ENCODE assay signal across 1 cellular context in the genomic region with DNA sequence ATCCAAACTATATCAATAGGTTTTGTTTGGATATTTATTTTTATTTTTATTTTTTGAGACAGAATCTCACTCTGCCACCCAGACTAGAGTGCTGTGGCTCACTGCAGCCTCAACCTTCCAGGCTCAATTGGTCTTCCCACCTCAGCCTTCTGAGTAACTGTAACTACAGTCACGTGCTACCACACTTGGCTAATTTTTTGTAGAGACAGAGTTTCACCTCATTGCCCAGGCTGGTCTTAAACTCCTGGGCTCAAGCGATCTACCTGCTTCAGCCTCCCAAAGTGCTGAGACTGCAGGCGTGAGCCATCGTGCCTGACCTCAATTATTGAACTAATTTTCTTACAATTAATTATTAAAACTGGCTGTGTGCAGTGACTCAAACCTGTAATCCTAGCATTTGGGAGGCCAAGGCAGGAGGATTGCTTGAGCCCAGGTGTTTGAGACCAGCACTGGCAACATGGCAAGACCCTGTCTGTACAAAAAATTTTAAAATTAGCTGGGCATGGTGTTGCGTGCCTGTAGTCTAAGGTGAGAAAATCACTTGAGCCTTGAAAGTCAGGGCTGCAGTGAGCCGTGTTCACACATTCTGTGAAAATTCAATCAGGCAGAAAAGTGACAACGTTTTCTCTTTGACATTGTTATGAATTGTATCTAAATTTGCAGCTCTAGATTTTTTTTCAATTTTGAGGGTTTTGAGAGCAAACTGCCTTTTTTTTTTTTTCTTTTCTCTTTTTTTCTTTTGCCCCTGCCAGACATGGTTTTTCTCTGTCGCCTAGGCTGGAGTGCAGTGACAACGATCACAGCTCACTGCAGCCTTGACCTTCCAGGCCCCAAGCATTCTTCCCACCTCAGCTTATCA.
TF ChIP-seq lines count a peak whose summit lies in the region.

No MANE protein-coding gene starts in this region.

TF ChIP-seq in GM23338, 12 proteins besides CTCF, POLR2A, EP300 and RAD21 (continued from another document):
- TF ChIP-seq, protein P1, sequence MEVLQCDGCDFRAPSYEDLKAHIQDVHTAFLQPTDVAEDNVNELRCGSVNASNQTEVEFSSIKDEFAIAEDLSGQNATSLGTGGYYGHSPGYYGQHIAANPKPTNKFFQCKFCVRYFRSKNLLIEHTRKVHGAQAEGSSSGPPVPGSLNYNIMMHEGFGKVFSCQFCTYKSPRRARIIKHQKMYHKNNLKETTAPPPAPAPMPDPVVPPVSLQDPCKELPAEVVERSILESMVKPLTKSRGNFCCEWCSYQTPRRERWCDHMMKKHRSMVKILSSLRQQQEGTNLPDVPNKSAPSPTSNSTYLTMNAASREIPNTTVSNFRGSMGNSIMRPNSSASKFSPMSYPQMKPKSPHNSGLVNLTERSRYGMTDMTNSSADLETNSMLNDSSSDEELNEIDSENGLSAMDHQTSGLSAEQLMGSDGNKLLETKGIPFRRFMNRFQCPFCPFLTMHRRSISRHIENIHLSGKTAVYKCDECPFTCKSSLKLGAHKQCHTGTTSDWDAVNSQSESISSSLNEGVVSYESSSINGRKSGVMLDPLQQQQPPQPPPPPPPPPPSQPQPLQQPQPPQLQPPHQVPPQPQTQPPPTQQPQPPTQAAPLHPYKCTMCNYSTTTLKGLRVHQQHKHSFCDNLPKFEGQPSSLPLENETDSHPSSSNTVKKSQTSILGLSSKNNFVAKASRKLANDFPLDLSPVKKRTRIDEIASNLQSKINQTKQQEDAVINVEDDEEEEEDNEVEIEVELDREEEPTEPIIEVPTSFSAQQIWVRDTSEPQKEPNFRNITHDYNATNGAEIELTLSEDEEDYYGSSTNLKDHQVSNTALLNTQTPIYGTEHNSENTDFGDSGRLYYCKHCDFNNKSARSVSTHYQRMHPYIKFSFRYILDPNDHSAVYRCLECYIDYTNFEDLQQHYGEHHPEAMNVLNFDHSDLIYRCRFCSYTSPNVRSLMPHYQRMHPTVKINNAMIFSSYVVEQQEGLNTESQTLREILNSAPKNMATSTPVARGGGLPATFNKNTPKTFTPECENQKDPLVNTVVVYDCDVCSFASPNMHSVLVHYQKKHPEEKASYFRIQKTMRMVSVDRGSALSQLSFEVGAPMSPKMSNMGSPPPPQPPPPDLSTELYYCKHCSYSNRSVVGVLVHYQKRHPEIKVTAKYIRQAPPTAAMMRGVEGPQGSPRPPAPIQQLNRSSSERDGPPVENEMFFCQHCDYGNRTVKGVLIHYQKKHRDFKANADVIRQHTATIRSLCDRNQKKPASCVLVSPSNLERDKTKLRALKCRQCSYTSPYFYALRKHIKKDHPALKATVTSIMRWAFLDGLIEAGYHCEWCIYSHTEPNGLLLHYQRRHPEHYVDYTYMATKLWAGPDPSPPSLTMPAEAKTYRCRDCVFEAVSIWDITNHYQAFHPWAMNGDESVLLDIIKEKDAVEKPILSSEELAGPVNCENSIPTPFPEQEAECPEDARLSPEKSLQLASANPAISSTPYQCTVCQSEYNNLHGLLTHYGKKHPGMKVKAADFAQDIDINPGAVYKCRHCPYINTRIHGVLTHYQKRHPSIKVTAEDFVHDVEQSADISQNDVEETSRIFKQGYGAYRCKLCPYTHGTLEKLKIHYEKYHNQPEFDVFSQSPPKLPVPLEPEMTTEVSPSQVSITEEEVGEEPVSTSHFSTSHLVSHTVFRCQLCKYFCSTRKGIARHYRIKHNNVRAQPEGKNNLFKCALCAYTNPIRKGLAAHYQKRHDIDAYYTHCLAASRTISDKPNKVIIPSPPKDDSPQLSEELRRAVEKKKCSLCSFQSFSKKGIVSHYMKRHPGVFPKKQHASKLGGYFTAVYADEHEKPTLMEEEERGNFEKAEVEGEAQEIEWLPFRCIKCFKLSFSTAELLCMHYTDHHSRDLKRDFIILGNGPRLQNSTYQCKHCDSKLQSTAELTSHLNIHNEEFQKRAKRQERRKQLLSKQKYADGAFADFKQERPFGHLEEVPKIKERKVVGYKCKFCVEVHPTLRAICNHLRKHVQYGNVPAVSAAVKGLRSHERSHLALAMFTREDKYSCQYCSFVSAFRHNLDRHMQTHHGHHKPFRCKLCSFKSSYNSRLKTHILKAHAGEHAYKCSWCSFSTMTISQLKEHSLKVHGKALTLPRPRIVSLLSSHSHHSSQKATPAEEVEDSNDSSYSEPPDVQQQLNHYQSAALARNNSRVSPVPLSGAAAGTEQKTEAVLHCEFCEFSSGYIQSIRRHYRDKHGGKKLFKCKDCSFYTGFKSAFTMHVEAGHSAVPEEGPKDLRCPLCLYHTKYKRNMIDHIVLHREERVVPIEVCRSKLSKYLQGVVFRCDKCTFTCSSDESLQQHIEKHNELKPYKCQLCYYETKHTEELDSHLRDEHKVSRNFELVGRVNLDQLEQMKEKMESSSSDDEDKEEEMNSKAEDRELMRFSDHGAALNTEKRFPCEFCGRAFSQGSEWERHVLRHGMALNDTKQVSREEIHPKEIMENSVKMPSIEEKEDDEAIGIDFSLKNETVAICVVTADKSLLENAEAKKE (CRISPR knock-in tag; IDR thresholded peaks at IDR 0.05), result no peak
- TF ChIP-seq EZH2 (IDR thresholded peaks at IDR 0.05; ENCODE audit: low read depth, unreplicated experiment), result no peak
TF ChIP-seq in GM23338: peak in this region for 0.
